Comparison of ENCODE assay signal across 8 cellular contexts in the genomic region with DNA sequence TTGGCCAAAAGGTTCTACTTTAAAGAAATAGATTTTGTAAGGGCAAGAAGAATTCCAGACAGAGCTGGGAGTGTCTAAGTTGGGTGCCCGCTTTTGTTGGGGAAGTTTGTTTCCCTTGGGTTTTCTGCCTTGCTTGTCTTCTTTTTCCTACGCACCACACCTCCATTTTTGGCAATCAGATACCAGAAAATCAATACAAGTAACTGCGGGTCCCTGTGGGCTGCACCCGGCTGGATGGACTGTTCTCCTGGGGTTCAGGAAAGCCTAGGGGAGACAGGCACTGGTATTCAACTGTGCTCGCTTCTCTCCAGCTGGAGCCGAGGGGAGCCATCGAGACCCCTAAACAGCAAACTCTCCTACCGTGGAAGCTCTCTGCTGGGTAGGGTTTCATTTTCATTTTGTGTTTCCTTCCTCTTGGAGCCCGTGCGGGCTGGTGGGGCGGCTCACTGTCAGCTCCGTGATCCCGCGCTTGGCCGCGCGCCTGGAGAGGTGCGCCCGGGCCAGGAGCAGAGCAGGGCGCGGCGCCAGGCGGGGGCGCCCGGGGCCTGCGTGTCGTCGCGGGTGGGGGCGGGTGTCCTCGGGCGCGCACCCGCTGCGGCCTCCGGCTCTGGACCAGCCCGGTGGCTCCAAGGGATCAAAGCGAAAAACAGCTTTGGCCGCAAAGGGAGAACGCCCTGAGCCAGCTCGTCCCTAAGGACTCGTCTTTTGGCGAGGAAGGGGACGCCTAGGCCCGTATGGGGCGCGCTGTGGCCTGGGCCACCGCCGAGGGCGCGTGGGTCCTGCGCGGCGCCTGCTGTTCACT.
DNase-seq lines count a peak whose midpoint lies in the region; ATAC-seq and TF ChIP-seq lines count a peak whose summit lies in the region.

No MANE protein-coding gene starts in this region.

- POLR2A ChIA-PET in MCF 10A (lab: Yijun Ruan, JAX), result no interaction called here

- H3K36me3 Mint-ChIP-seq in MCF 10A (ENCODE audit: insufficient read depth, unreplicated experiment), result no peaks in the 10 kb centered on the region
- no peaks in the 10 kb centered on the region for H3K36me3 Mint-ChIP-seq in T-helper 1 cell treated with Interleukin-12 subunit alpha and Interleukin-12 subunit beta and Interleukin-4 antibody, amounts not matched to agents 30 μg/mL and 1 μg/mL, for 36 hours (ENCODE audit: low read depth)

- BruUV-seq in MCF 10A (replicated peaks; lab: Mats Ljungman, UMichigan), result no TSS peak

- CTCF ChIA-PET in MCF 10A (lab: Yijun Ruan, JAX), result interaction anchor here (1.0 kb wide), 1 partner anchor 69 kb away, joined by 3 read pairs; no protein-coding TSS in a partner anchor

- peak; percentile 19 to 32 for DNase-seq in T47D (ENCODE audit: low read depth in 1 of 2, low spot score in 1 of 2)
- no peak for DNase-seq in MCF 10A (ENCODE audit: unreplicated experiment)
- DNase-seq in esophagus squamous epithelium (lab: John Stamatoyannopoulos, UW), result no peak
- DNase-seq in stimulated activated CD4-positive, alpha-beta T cell treated with anti-CD3 and anti-CD28 coated beads, Interleukin-4, amount 100 ng/mL, for 24 hours, result no peak

- WGBS in esophagus squamous epithelium, 2 donors, result 1 to 5% methylated on average over 3 to 12 of the region's 54 CpGs
- WGBS in urinary bladder, result under 1% methylated on average over 54 of the region's 54 CpGs

- no peak overlapping the region for H3K27ac Mint-ChIP-seq in MCF 10A (ENCODE audit: low read depth, unreplicated experiment)
- no peak overlapping the region for H3K27ac Mint-ChIP-seq in T-helper 1 cell treated with Interleukin-12 subunit alpha and Interleukin-12 subunit beta and Interleukin-4 antibody, amounts not matched to agents 30 μg/mL and 1 μg/mL, for 36 hours

- H3K4me3 ChIP-seq in esophagus squamous epithelium, result peak overlapping the region; percentile 44 to 70 (median 66)
- H3K4me3 ChIP-seq in mucosa of stomach (ENCODE audit: low read length), result peak overlapping the region; percentile 51
- peak overlapping the region; percentile 56 for H3K4me3 ChIP-seq in urinary bladder (ENCODE audit: low read depth, low read length)

- no peak for ATAC-seq in HG03342 (IDR thresholded peaks at IDR 0.05; ENCODE audit: unreplicated experiment)

- H3K9me3 ChIP-seq in esophagus squamous epithelium (no peaks in the 10 kb centered on the region), mucosa of stomach (ENCODE audit: control insufficient read depth, low read length) (no peaks in the 10 kb centered on the region)

- H3K27me3 ChIP-seq in esophagus squamous epithelium, result no peaks in the 10 kb centered on the region
- no peaks in the 10 kb centered on the region for H3K27me3 ChIP-seq in mucosa of stomach (ENCODE audit: control insufficient read depth, insufficient read depth, low read length)

- H3K4me1 Mint-ChIP-seq in MCF 10A (ENCODE audit: insufficient read depth, unreplicated experiment), result no peaks in the 10 kb centered on the region
- H3K4me1 Mint-ChIP-seq in T-helper 1 cell treated with Interleukin-12 subunit alpha and Interleukin-12 subunit beta and Interleukin-4 antibody, amounts not matched to agents 30 μg/mL and 1 μg/mL, for 36 hours (ENCODE audit: low read depth), result no peaks in the 10 kb centered on the region

- peaks cover 0 to 22% (median 0%) of the 10 kb centered on the region in 3 donors for H3K4me1 ChIP-seq in esophagus squamous epithelium
- H3K4me1 ChIP-seq in mucosa of stomach (ENCODE audit: control insufficient read depth, insufficient read depth, low read length), result peaks cover 11% of the 10 kb centered on the region
- H3K4me1 ChIP-seq in urinary bladder (ENCODE audit: insufficient read depth), result peaks cover 2% of the 10 kb centered on the region

- in situ Hi-C loops in T47D (cut with HindIII; ENCODE audit: low pct_unique_long_range_greater_than_20kb, low sequenced_read_pairs), result no loop called here

- H3K9ac ChIP-seq in mucosa of stomach (ENCODE audit: low read length), result peak overlapping the region; percentile 56

- no peaks in the 10 kb centered on the region for H3K27me3 Mint-ChIP-seq in MCF 10A (ENCODE audit: insufficient read depth, unreplicated experiment)
- peaks cover 3% of the 10 kb centered on the region for H3K27me3 Mint-ChIP-seq in T-helper 1 cell treated with Interleukin-12 subunit alpha and Interleukin-12 subunit beta and Interleukin-4 antibody, amounts not matched to agents 30 μg/mL and 1 μg/mL, for 36 hours (ENCODE audit: low read depth)

- no peaks in the 10 kb centered on the region for H3K36me3 ChIP-seq in esophagus squamous epithelium
- H3K36me3 ChIP-seq in mucosa of stomach (ENCODE audit: control insufficient read depth, insufficient read depth, low read length), result no peaks in the 10 kb centered on the region
- no peaks in the 10 kb centered on the region for H3K36me3 ChIP-seq in urinary bladder (ENCODE audit: insufficient read depth)

- H3K9me3 Mint-ChIP-seq in MCF 10A (ENCODE audit: unreplicated experiment), result peaks cover 39% of the 10 kb centered on the region
- no peaks in the 10 kb centered on the region for H3K9me3 Mint-ChIP-seq in T-helper 1 cell treated with Interleukin-12 subunit alpha and Interleukin-12 subunit beta and Interleukin-4 antibody, amounts not matched to agents 30 μg/mL and 1 μg/mL, for 36 hours

- TF ChIP-seq POLR2A in esophagus squamous epithelium (IDR thresholded peaks at IDR 0.05), result no peak

- TF ChIP-seq CTCF in MCF 10A (IDR thresholded peaks at IDR 0.05; ENCODE audit: unreplicated experiment), result no peak
- TF ChIP-seq CTCF in esophagus squamous epithelium (IDR thresholded peaks at IDR 0.05), result no peak

- H3K27ac ChIP-seq in esophagus squamous epithelium, result peak overlapping the region; percentile 75 to 87 (median 82)
- peak overlapping the region; percentile 69 for H3K27ac ChIP-seq in urinary bladder (ENCODE audit: low read depth)

- H3K4me3 Mint-ChIP-seq in MCF 10A (ENCODE audit: unreplicated experiment), result no peak overlapping the region
- H3K4me3 Mint-ChIP-seq in T-helper 1 cell treated with Interleukin-12 subunit alpha and Interleukin-12 subunit beta and Interleukin-4 antibody, amounts not matched to agents 30 μg/mL and 1 μg/mL, for 36 hours, result peak overlapping the region; percentile 69

- intact Hi-C loops in MCF 10A (cut with micrococcal nuclease) (no loop called here), esophagus squamous epithelium (cut with DNase I) (no loop called here)

Comparison
In these comparisons a context has a peak if more than half of its experiments do, and no peak if none do; other contexts are left out.
1. DNase-seq: peak in T47D (2 of 2); none in MCF 10A (single experiment), esophagus squamous epithelium (single experiment) and stimulated activated CD4-positive, alpha-beta T cell treated with anti-CD3 and anti-CD28 coated beads, Interleukin-4, amount 100 ng/mL, for 24 hours (single experiment).
2. Peak in every context shown above with its lines, with median percentiles within 50 percentile points of each other: H3K4me3 ChIP-seq.